ENCODE assay signal across 9 cellular contexts in genomic region chr11:17012712-17013547, GRCh38. TPM values are rescaled to one million over a fixed set of nuclear protein-coding genes. Genes with fewer than 3 reads are reported as not detected.
DNase-seq lines count a peak whose midpoint lies in the region; ATAC-seq and TF ChIP-seq lines count a peak whose summit lies in the region.
"Had no signal": no experiment of that assay in that cellular context is flagged by ENCODE, and none has a peak within 500 bp of the region (broad histone marks: within the 10 kb centered on the region; RNA-seq: fewer than 3 reads in every experiment).

No MANE protein-coding gene starts in this region.

- intact Hi-C loops in PC-3 (cut with micrococcal nuclease), result loop anchor here (2.0 kb wide), 2 partner anchors 64 to 66 kb away; partner anchors contain the start of gene RPS13

- no peaks in the 10 kb centered on the region for H3K9me3 ChIP-seq in PC-3 (ENCODE audit: low read length)

- TSS peak; percentile 51 for BruUV-seq in PC-3 (replicated peaks; lab: Mats Ljungman, UMichigan)

- peak overlapping the region; percentile 59; the same call in 1 of the 2 replicates for H3K4me3 ChIP-seq in GM06990 (replicated peaks; ENCODE audit: low read depth, low read length)
- H3K4me3 ChIP-seq in PC-3 (ENCODE audit: low read length), result peak overlapping the region; percentile 87
- peak overlapping the region in 1 of 2 donors; percentile 19 for H3K4me3 ChIP-seq in foreskin fibroblast (ENCODE audit: low read depth in 1 of 2, low read length in 2 of 2)

- no peaks in the 10 kb centered on the region for H3K36me3 ChIP-seq in GM06990 (ENCODE audit: control insufficient read depth, insufficient read depth, low read length)
- H3K36me3 ChIP-seq in PC-3 (ENCODE audit: low read depth, low read length), result peaks cover 4% of the 10 kb centered on the region; the same call in 1 of the 2 replicates

- peak overlapping the region; percentile 75 for H3K9ac ChIP-seq in PC-3 (ENCODE audit: low read length)

- no peak for TF ChIP-seq CTCF in GM06990 (IDR thresholded peaks at IDR 0.05; ENCODE audit: insufficient read depth, low read length, poor library complexity, severe bottlenecking)
- TF ChIP-seq CTCF in PC-3 (conservative IDR thresholded peaks at IDR 0.05; ENCODE audit: low read depth, low read length), result no peak
- TF ChIP-seq CTCF in foreskin fibroblast (IDR thresholded peaks at IDR 0.05; ENCODE audit: low read depth, low read length), result no peak

- peaks cover 4% of the 10 kb centered on the region for H3K27me3 ChIP-seq in GM06990 (replicated peaks; ENCODE audit: control insufficient read depth, insufficient read depth, low read length)
- no peaks in the 10 kb centered on the region for H3K27me3 ChIP-seq in PC-3 (ENCODE audit: low read length)

- CTCF ChIA-PET in PC-3 (lab: Charles Lee), result interaction anchor here (1.0 kb wide), 1 partner anchor 50 kb away, joined by 3 read pairs; no protein-coding TSS in a partner anchor

- peaks cover 46% of the 10 kb centered on the region for H3K79me2 ChIP-seq in PC-3 (ENCODE audit: low read length)

- ATAC-seq in PC-3 (peak; percentile 81), HG03457 (IDR thresholded peaks at IDR 0.05; ENCODE audit: unreplicated experiment) (no peak), HG03460 (IDR thresholded peaks at IDR 0.05; ENCODE audit: unreplicated experiment) (no peak)

- peak overlapping the region; percentile 70 for H2AFZ ChIP-seq in PC-3 (ENCODE audit: low read length)

- no peaks in the 10 kb centered on the region for H3F3A ChIP-seq in PC-3 (ENCODE audit: low read length, unreplicated experiment)

- H3K9me2 ChIP-seq in PC-3 (replicated peaks; ENCODE audit: low read length), result no peaks in the 10 kb centered on the region

- H3K4me2 ChIP-seq in PC-3 (ENCODE audit: low read length), result peak overlapping the region; percentile 92

- H3K27ac ChIP-seq in PC-3 (ENCODE audit: low read length), result peak overlapping the region; percentile 86
- H3K27ac ChIP-seq: HL-60 had no signal

- POLR2A ChIA-PET in PC-3 (lab: Charles Lee; ENCODE audit: unreplicated experiment), result no interaction called here

- DNase-seq in GM06990 (ENCODE audit: extremely low read depth, insufficient read length), result no peak
- peak; percentile 94 for DNase-seq in PC-3
- peak; percentile 51 to 74 for DNase-seq in foreskin fibroblast
- DNase-seq in nucleus accumbens (lab: John Stamatoyannopoulos, UW), result peak in 33 of 56 donors; percentile 6 to 62 (median 25)
- DNase-seq in H4 (ENCODE audit: low spot score), result no peak
- no peak for DNase-seq in activated CD4-positive, alpha-beta T cell treated with anti-CD3 and anti-CD28 coated beads, Interleukin-2, amount 50 U/mL, for 4 hours

- H4K20me1 ChIP-seq in PC-3 (ENCODE audit: low read length), result no peaks in the 10 kb centered on the region

- peaks cover 30% of the 10 kb centered on the region for H3K4me1 ChIP-seq in PC-3 (ENCODE audit: insufficient read depth, low read length)

RNA-seq across cellular contexts. Expression of gene PLEKHA7, which starts 1.3 kb away (rescaled TPM):
- total RNA-seq in PC-3 (2014; rRNA removed), result 18.4 and 20.7 TPM in 2 replicates
- total RNA-seq in H4 (2014; rRNA removed; shearing (Covaris generic)), result 0.75 TPM in 1 of 2 replicates, not detected in the other

Comparison
In these comparisons a context has a peak if more than half of its experiments do, and no peak if none do; other contexts are left out.
1. DNase-seq: peak in PC-3 (single experiment), foreskin fibroblast (2 of 2) and nucleus accumbens (33 of 56); none in GM06990 (single experiment), H4 (single experiment) and activated CD4-positive, alpha-beta T cell treated with anti-CD3 and anti-CD28 coated beads, Interleukin-2, amount 50 U/mL, for 4 hours (0 of 2).
2. RNA of gene PLEKHA7, which starts 1.3 kb away (total RNA-seq): 18.4 to 20.7 TPM in PC-3; 0.75 TPM in H4; every median in the first group is over 10 times any median in the second.